ENCODE assay signal across 39 cellular contexts in the genomic region with DNA sequence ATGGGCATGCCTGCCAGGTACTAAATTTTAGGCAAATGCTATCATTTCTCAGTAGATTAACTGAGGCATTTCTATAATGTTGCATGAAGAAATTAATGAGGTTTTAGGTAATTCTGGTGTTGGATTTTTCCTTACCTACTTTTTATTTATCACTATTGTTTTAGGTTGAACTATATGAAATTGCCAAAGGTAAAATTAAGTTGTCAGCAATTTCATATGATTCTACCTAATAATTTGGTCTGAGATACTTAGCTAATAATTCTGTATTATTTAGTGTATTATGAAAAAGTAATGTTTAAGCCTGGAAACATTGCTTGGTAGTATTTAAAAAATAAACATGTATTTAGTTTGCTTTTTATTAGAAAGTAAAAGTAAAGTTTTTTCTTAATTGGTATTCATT.
"Had no signal": no experiment of that assay in that cellular context is flagged by ENCODE, and none has a peak within 500 bp of the region (broad histone marks: within the 10 kb centered on the region; RNA-seq: fewer than 3 reads in every experiment).

No MANE protein-coding gene starts in this region.

- H3K9me3 Mint-ChIP-seq: activated CD4-positive, alpha-beta T cell treated with anti-CD3 and anti-CD28 coated beads, Interleukin-2, amount 10 ng/mL, durations not matched to agents 7 days and 5 days; activated naive CD4-positive, alpha-beta T cell treated with anti-CD3 and anti-CD28 coated beads, Interleukin-2, amount 10 ng/mL, durations not matched to agents 7 days and 5 days; activated naive CD4-positive, alpha-beta T cell treated with anti-CD3 and anti-CD28 coated beads, Interleukin-2, amount 50 U/mL, for 24 hours; activated naive CD8-positive, alpha-beta T cell treated with anti-CD3 and anti-CD28 coated beads, Interleukin-2, amount 10 ng/mL, durations not matched to agents 7 days and 5 days; activated T-cell treated with anti-CD3 and anti-CD28 coated beads, Interleukin-2, amount 50 U/mL, for 24 hours; activated T-helper 2 cell treated with anti-CD3 and anti-CD28 coated beads, Interferon-gamma antibody, Interleukin-2, Interleukin-4, amounts not matched to agents 10 μg/mL and 5 μg/mL and 100 μg/mL, durations not matched to agents 14 hours and 24 hours and 36 hours; brain; central memory CD8-positive, alpha-beta T cell; T-helper 1 cell treated with Interleukin-12 subunit alpha and Interleukin-12 subunit beta and Interleukin-4 antibody, amounts not matched to agents 30 μg/mL and 1 μg/mL, for 36 hours; T-helper 2 cell treated with Interferon-gamma antibody and Interleukin-4, amounts not matched to agents 5 μg/mL and 100 μg/mL, for 36 hours; WTC11 had no signal

- H3K4me3 ChIP-seq: ascending aorta, cardiac muscle cell had no signal

- H3K27ac Mint-ChIP-seq: activated CD4-positive, alpha-beta T cell treated with anti-CD3 and anti-CD28 coated beads for 36 hours; activated CD4-positive, alpha-beta T cell treated with anti-CD3 and anti-CD28 coated beads, Interleukin-2, amount 10 ng/mL, durations not matched to agents 7 days and 5 days; activated CD8-positive, alpha-beta memory T cell treated with anti-CD3 and anti-CD28 coated beads, Interleukin-2, amount 10 ng/mL, durations not matched to agents 7 days and 5 days; activated CD8-positive, alpha-beta T cell treated with anti-CD3 and anti-CD28 coated beads, Interleukin-2, amount 10 ng/mL, durations not matched to agents 7 days and 5 days; activated naive CD4-positive, alpha-beta T cell treated with anti-CD3 and anti-CD28 coated beads, Interleukin-2, amount 10 ng/mL, durations not matched to agents 7 days and 5 days; activated naive CD4-positive, alpha-beta T cell treated with anti-CD3 and anti-CD28 coated beads, Interleukin-2, amount 50 U/mL, for 24 hours; activated naive CD8-positive, alpha-beta T cell; activated naive CD8-positive, alpha-beta T cell treated with anti-CD3 and anti-CD28 coated beads, Interleukin-2, amount 10 ng/mL, durations not matched to agents 7 days and 5 days; activated naive CD8-positive, alpha-beta T cell treated with anti-CD3 and anti-CD28 coated beads, Interleukin-2, amount 50 U/mL, for 24 hours; activated T-cell treated with anti-CD3 and anti-CD28 coated beads, Interleukin-2, amount 50 U/mL, for 24 hours; activated T-helper 2 cell treated with anti-CD3 and anti-CD28 coated beads, Interferon-gamma antibody, Interleukin-2, Interleukin-4, amounts not matched to agents 10 μg/mL and 5 μg/mL and 100 μg/mL, durations not matched to agents 14 hours and 24 hours and 36 hours; brain; T-helper 1 cell treated with Interleukin-12 subunit alpha and Interleukin-12 subunit beta and Interleukin-4 antibody, amounts not matched to agents 30 μg/mL and 1 μg/mL, for 36 hours; T-helper 2 cell treated with Interferon-gamma antibody and Interleukin-4, amounts not matched to agents 5 μg/mL and 100 μg/mL, for 36 hours; WTC11 had no signal

- H3K27me3 ChIP-seq: ascending aorta, cardiac muscle cell had no signal

- H3K27ac ChIP-seq: ascending aorta, cardiac muscle cell, WERI-Rb-1 had no signal

- H3K27me3 Mint-ChIP-seq: activated CD4-positive, alpha-beta T cell treated with anti-CD3 and anti-CD28 coated beads for 36 hours; activated CD8-positive, alpha-beta memory T cell treated with anti-CD3 and anti-CD28 coated beads, Interleukin-2, amount 10 ng/mL, durations not matched to agents 7 days and 5 days; activated naive CD8-positive, alpha-beta T cell; activated T-cell treated with anti-CD3 and anti-CD28 coated beads, Interleukin-2, amount 50 U/mL, for 24 hours; brain; central memory CD8-positive, alpha-beta T cell had no signal

- H3K9me3 ChIP-seq: ascending aorta had no signal

- H3K36me3 ChIP-seq: ascending aorta, cardiac muscle cell, WERI-Rb-1 had no signal

- H3K36me3 Mint-ChIP-seq: activated CD8-positive, alpha-beta memory T cell treated with anti-CD3 and anti-CD28 coated beads, Interleukin-2, amount 10 ng/mL, durations not matched to agents 7 days and 5 days; activated naive CD4-positive, alpha-beta T cell treated with anti-CD3 and anti-CD28 coated beads, Interleukin-2, amount 10 ng/mL, durations not matched to agents 7 days and 5 days; activated naive CD8-positive, alpha-beta T cell; activated naive CD8-positive, alpha-beta T cell treated with anti-CD3 and anti-CD28 coated beads, Interleukin-2, amount 10 ng/mL, durations not matched to agents 7 days and 5 days; WTC11 had no signal

- DNase-seq: activated CD4-positive, alpha-beta T cell treated with anti-CD3 and anti-CD28 coated beads for 1 hour; activated CD4-positive, alpha-beta T cell treated with anti-CD3 and anti-CD28 coated beads for 36 hours; activated CD4-positive, alpha-beta T cell treated with anti-CD3 and anti-CD28 coated beads for 48 hours; activated CD4-positive, alpha-beta T cell treated with anti-CD3 and anti-CD28 coated beads, Interleukin-2, amount 10 ng/mL, durations not matched to agents 7 days and 5 days; activated CD4-positive, alpha-beta T cell treated with anti-CD3 and anti-CD28 coated beads, Interleukin-2, amount 50 U/mL, for 48 hours; activated CD4-positive, CD25-positive, alpha-beta regulatory T cell; activated CD8-positive, alpha-beta memory T cell treated with anti-CD3 and anti-CD28 coated beads for 24 hours; activated CD8-positive, alpha-beta memory T cell treated with anti-CD3 and anti-CD28 coated beads, Interleukin-2, amount 10 ng/mL, durations not matched to agents 7 days and 5 days; activated CD8-positive, alpha-beta memory T cell treated with anti-CD3 and anti-CD28 coated beads, Interleukin-2, amount 50 U/mL, for 48 hours; activated CD8-positive, alpha-beta T cell treated with anti-CD3 and anti-CD28 coated beads, Interleukin-2, amount 10 ng/mL, durations not matched to agents 7 days and 5 days; activated effector memory CD4-positive, alpha-beta T cell treated with Interleukin-2 at 50 U/mL for 16 hours; activated gamma-delta T cell; activated naive CD4-positive, alpha-beta T cell treated with anti-CD3 and anti-CD28 coated beads, Interleukin-2, amount 10 ng/mL, durations not matched to agents 7 days and 5 days; activated naive CD4-positive, alpha-beta T cell treated with Interleukin-2 at 50 U/mL for 16 hours; activated naive CD8-positive, alpha-beta T cell treated with anti-CD3 and anti-CD28 coated beads, Interleukin-2, amount 10 ng/mL, durations not matched to agents 7 days and 5 days; activated naive CD8-positive, alpha-beta T cell treated with anti-CD3 and anti-CD28 coated beads, Interleukin-2, amount 50 U/mL, for 24 hours; activated T-cell treated with anti-CD3 and anti-CD28 coated beads, Interleukin-2, amount 50 U/mL, for 24 hours; activated T-cell treated with anti-CD3 and anti-CD28 coated beads, Interleukin-2, amount 50 U/mL, for 48 hours; amygdala; anterior cingulate cortex; caudate nucleus; cerebellar nuclear complex; T-helper 1 cell; T-helper 2 cell; T-helper 9 cell; WERI-Rb-1 had no signal

- H3K4me3 Mint-ChIP-seq: activated CD4-positive, alpha-beta T cell treated with anti-CD3 and anti-CD28 coated beads for 36 hours; activated CD4-positive, alpha-beta T cell treated with anti-CD3 and anti-CD28 coated beads, Interleukin-2, amount 10 ng/mL, durations not matched to agents 7 days and 5 days; activated CD8-positive, alpha-beta memory T cell treated with anti-CD3 and anti-CD28 coated beads, Interleukin-2, amount 10 ng/mL, durations not matched to agents 7 days and 5 days; activated CD8-positive, alpha-beta T cell treated with anti-CD3 and anti-CD28 coated beads, Interleukin-2, amount 10 ng/mL, durations not matched to agents 7 days and 5 days; activated naive CD4-positive, alpha-beta T cell treated with anti-CD3 and anti-CD28 coated beads, Interleukin-2, amount 10 ng/mL, durations not matched to agents 7 days and 5 days; activated naive CD4-positive, alpha-beta T cell treated with anti-CD3 and anti-CD28 coated beads, Interleukin-2, amount 50 U/mL, for 24 hours; activated naive CD8-positive, alpha-beta T cell; activated naive CD8-positive, alpha-beta T cell treated with anti-CD3 and anti-CD28 coated beads, Interleukin-2, amount 10 ng/mL, durations not matched to agents 7 days and 5 days; activated naive CD8-positive, alpha-beta T cell treated with anti-CD3 and anti-CD28 coated beads, Interleukin-2, amount 50 U/mL, for 24 hours; activated T-cell treated with anti-CD3 and anti-CD28 coated beads, Interleukin-2, amount 50 U/mL, for 24 hours; brain; central memory CD8-positive, alpha-beta T cell; T-helper 1 cell treated with Interleukin-12 subunit alpha and Interleukin-12 subunit beta and Interleukin-4 antibody, amounts not matched to agents 30 μg/mL and 1 μg/mL, for 36 hours; T-helper 2 cell treated with Interferon-gamma antibody and Interleukin-4, amounts not matched to agents 5 μg/mL and 100 μg/mL, for 36 hours; WTC11 had no signal

- FAIRE-seq: bronchial epithelial cell, TTC549 had no signal

- ATAC-seq: activated CD4-positive, alpha-beta T cell treated with anti-CD3 and anti-CD28 coated beads for 36 hours; activated CD4-positive, CD25-positive, alpha-beta regulatory T cell treated with anti-CD3 and anti-CD28 coated beads, Interleukin-2, amount 50 U/mL, for 24 hours; activated CD8-positive, alpha-beta memory T cell treated with anti-CD3 and anti-CD28 coated beads, Interleukin-2, amount 10 ng/mL, durations not matched to agents 7 days and 5 days; activated CD8-positive, alpha-beta T cell treated with anti-CD3 and anti-CD28 coated beads, Interleukin-2, amount 10 ng/mL, durations not matched to agents 7 days and 5 days; activated naive CD8-positive, alpha-beta T cell treated with anti-CD3 and anti-CD28 coated beads, Interleukin-2, amount 50 U/mL, for 24 hours had no signal

- H3K4me1 Mint-ChIP-seq: activated CD4-positive, alpha-beta T cell treated with anti-CD3 and anti-CD28 coated beads for 36 hours; activated CD4-positive, alpha-beta T cell treated with anti-CD3 and anti-CD28 coated beads, Interleukin-2, amount 10 ng/mL, durations not matched to agents 7 days and 5 days; activated CD8-positive, alpha-beta memory T cell treated with anti-CD3 and anti-CD28 coated beads, Interleukin-2, amount 10 ng/mL, durations not matched to agents 7 days and 5 days; activated naive CD4-positive, alpha-beta T cell treated with anti-CD3 and anti-CD28 coated beads, Interleukin-2, amount 10 ng/mL, durations not matched to agents 7 days and 5 days; activated naive CD4-positive, alpha-beta T cell treated with anti-CD3 and anti-CD28 coated beads, Interleukin-2, amount 50 U/mL, for 24 hours; activated naive CD8-positive, alpha-beta T cell treated with anti-CD3 and anti-CD28 coated beads, Interleukin-2, amount 10 ng/mL, durations not matched to agents 7 days and 5 days; central memory CD8-positive, alpha-beta T cell; WTC11 had no signal

- H3K4me1 ChIP-seq: ascending aorta had no signal
